14 cellular contexts compared by ENCODE assay signal in the genomic region with DNA sequence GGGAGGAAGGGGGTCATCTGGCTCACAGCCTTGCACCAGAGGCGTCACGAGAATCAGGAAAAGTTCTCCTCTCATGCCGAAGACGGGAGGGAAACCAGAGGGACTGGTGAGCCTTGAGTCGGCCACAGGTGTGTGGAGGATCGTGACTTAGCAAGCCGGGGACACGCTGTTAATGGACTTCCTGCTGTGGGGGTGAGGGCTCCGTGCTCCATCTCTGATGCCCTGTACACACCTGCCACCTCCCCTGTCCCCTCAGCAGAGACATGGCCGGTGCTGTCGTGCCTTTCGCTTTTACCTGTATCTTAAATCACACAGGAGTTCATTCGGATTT.
"Had no signal": no experiment of that assay in that cellular context is flagged by ENCODE, and none has a peak within 500 bp of the region (broad histone marks: within the 10 kb centered on the region; RNA-seq: fewer than 3 reads in every experiment).

No MANE protein-coding gene starts in this region.

- DNase-seq: activated CD4-positive, alpha-beta T cell treated with anti-CD3 and anti-CD28 coated beads for 1 hour; activated CD4-positive, alpha-beta T cell treated with anti-CD3 and anti-CD28 coated beads, Interleukin-2, amount 50 U/mL, for 4 hours; activated CD8-positive, alpha-beta memory T cell treated with anti-CD3 and anti-CD28 coated beads, Interleukin-2, amount 10 ng/mL, durations not matched to agents 7 days and 5 days; activated effector memory CD4-positive, alpha-beta T cell treated with anti-CD3 and anti-CD28 coated beads, Interleukin-2, amount 50 U/mL, for 16 hours; activated T-cell treated with anti-CD3 and anti-CD28 coated beads, Interleukin-2, amount 50 U/mL, for 1 hour; adrenal gland; natural killer cell; spleen; T1000 had no signal

- H3K9me3 Mint-ChIP-seq: activated naive CD4-positive, alpha-beta T cell treated with anti-CD3 and anti-CD28 coated beads, Interleukin-2, amount 50 U/mL, for 24 hours; natural killer cell had no signal

- H3K27me3 Mint-ChIP-seq: activated CD8-positive, alpha-beta memory T cell treated with anti-CD3 and anti-CD28 coated beads, Interleukin-2, amount 10 ng/mL, durations not matched to agents 7 days and 5 days; activated naive CD4-positive, alpha-beta T cell treated with anti-CD3 and anti-CD28 coated beads, Interleukin-2, amount 50 U/mL, for 24 hours had no signal

- H3K79me2 ChIP-seq: hepatocyte had no signal

- H3K27ac ChIP-seq: adrenal gland, hepatocyte, left lung had no signal

- H2AFZ ChIP-seq: hepatocyte had no signal

- H3K4me3 ChIP-seq: adrenal gland, hepatocyte, left lung had no signal

- H3K27me3 ChIP-seq: adrenal gland, hepatocyte, left lung, spleen had no signal

- H3K4me3 Mint-ChIP-seq: activated CD8-positive, alpha-beta memory T cell treated with anti-CD3 and anti-CD28 coated beads, Interleukin-2, amount 10 ng/mL, durations not matched to agents 7 days and 5 days; activated naive CD4-positive, alpha-beta T cell treated with anti-CD3 and anti-CD28 coated beads, Interleukin-2, amount 50 U/mL, for 24 hours; natural killer cell had no signal

- H3K27ac Mint-ChIP-seq: activated CD8-positive, alpha-beta memory T cell treated with anti-CD3 and anti-CD28 coated beads, Interleukin-2, amount 10 ng/mL, durations not matched to agents 7 days and 5 days; activated naive CD4-positive, alpha-beta T cell treated with anti-CD3 and anti-CD28 coated beads, Interleukin-2, amount 50 U/mL, for 24 hours; natural killer cell had no signal

- H3K4me2 ChIP-seq: hepatocyte had no signal

- H3K9me3 ChIP-seq: adrenal gland, left lung, spleen had no signal

- ATAC-seq: activated CD8-positive, alpha-beta memory T cell treated with anti-CD3 and anti-CD28 coated beads, Interleukin-2, amount 10 ng/mL, durations not matched to agents 7 days and 5 days; esophagus mucosa; left lung; natural killer cell; sciatic nerve had no signal

- H3K4me1 ChIP-seq: adrenal gland had no signal
